ENCODE assay signal across 22 cellular contexts in the genomic region with DNA sequence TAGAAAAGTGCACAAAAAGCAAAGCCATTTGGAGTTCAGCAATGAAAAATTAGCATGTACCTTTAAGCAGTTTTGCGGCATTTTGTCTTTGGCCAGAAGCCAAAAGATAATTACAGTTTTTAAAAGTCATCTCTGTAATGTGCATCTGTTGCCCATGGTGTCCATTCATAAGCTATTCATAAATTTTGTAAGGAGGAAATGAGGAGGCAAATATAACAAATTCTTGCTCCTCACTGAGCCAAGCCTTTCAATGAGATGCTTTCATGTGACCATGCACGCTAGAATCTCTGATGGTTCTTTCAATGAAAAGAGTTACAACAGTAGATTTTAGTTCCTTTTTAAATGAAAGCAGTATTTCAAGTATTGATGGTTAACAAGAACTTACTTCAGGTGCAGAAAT.
DNase-seq lines count a peak whose midpoint lies in the region; ATAC-seq and TF ChIP-seq lines count a peak whose summit lies in the region.
"Had no signal": no experiment of that assay in that cellular context is flagged by ENCODE, and none has a peak within 500 bp of the region (broad histone marks: within the 10 kb centered on the region; RNA-seq: fewer than 3 reads in every experiment).

No MANE protein-coding gene starts in this region.

- H3K4me3 ChIP-seq in fibroblast of the aortic adventitia (ENCODE audit: low read depth, low read length): no peak overlapping the region
- H3K4me3 ChIP-seq: BLaER1 treated with 17β-estradiol and CSF1 and Interleukin-3, amounts not matched to agents 10 nM and 100 nM; esophagus squamous epithelium; GM23248; thyroid gland; vagina had no signal

- no peak for ATAC-seq in SK-N-SH treated with all-trans-retinoic acid at 6 μM for 48 hours
- ATAC-seq: activated T-helper 17 cell treated with anti-CD3 and anti-CD28 coated beads, Interleukin-2, amount 50 U/mL, for 72 hours; left lobe of liver had no signal

- TF ChIP-seq CTCF in fibroblast of the aortic adventitia (IDR thresholded peaks at IDR 0.05; ENCODE audit: insufficient read depth, low read length): no peak

- DNase-seq in COR-L47 (lab: John Stamatoyannopoulos, UW) (peak; percentile 91), NCI-H146 treated with DMSO at 0.1 percent for 48 hours (lab: John Stamatoyannopoulos, UW; ENCODE audit: unreplicated experiment) (peak; percentile 67), NCI-H748 treated with DMSO at 0.1 percent for 48 hours (lab: John Stamatoyannopoulos, UW) (peak; percentile 40), fibroblast of the aortic adventitia (ENCODE audit: low read depth) (peak; percentile 25), NCI-H526 (lab: John Stamatoyannopoulos, UW) (no peak), cerebellar nuclear complex (lab: John Stamatoyannopoulos, UW) (no peak)
- DNase-seq: activated CD4-positive, alpha-beta T cell treated with anti-CD3 and anti-CD28 coated beads for 48 hours; activated naive CD4-positive, alpha-beta T cell treated with anti-CD3 and anti-CD28 coated beads, Interleukin-2, amount 50 U/mL, for 16 hours; amniotic stem cell; Caco-2; esophagus squamous epithelium; glutamatergic neuron; GM23248; NCI-H2107; NCI-H82; stimulated activated CD4-positive, alpha-beta T cell treated with anti-CD3 and anti-CD28 coated beads, Interleukin-4, amount 100 ng/mL, for 24 hours; thyroid gland had no signal

TF ChIP-seq in SK-N-SH treated with all-trans-retinoic acid at 6 μM for 48 hours, 23 proteins besides CTCF, POLR2A, EP300 and RAD21:
- TF ChIP-seq ISL1 (CRISPR knock-in tag; IDR thresholded peaks at IDR 0.05) (no peak), ZNF565 (CRISPR knock-in tag; conservative IDR thresholded peaks at IDR 0.05; ENCODE audit: low read depth) (no peak), ZFP30 (CRISPR knock-in tag; IDR thresholded peaks at IDR 0.05) (no peak), CSDC2 (CRISPR knock-in tag; IDR thresholded peaks at IDR 0.05) (no peak), GLIS3 (CRISPR knock-in tag; IDR thresholded peaks at IDR 0.05) (no peak), ZC3H10 (CRISPR knock-in tag; IDR thresholded peaks at IDR 0.05) (no peak), PPARA (CRISPR knock-in tag; IDR thresholded peaks at IDR 0.05; ENCODE audit: borderline replicate concordance) (no peak), TOX (CRISPR knock-in tag; IDR thresholded peaks at IDR 0.05; ENCODE audit: borderline replicate concordance) (no peak), ZNF70 (CRISPR knock-in tag; IDR thresholded peaks at IDR 0.05) (no peak), TCF4 (CRISPR knock-in tag; IDR thresholded peaks at IDR 0.05; ENCODE audit: borderline replicate concordance) (no peak)
- TF ChIP-seq, protein P1, sequence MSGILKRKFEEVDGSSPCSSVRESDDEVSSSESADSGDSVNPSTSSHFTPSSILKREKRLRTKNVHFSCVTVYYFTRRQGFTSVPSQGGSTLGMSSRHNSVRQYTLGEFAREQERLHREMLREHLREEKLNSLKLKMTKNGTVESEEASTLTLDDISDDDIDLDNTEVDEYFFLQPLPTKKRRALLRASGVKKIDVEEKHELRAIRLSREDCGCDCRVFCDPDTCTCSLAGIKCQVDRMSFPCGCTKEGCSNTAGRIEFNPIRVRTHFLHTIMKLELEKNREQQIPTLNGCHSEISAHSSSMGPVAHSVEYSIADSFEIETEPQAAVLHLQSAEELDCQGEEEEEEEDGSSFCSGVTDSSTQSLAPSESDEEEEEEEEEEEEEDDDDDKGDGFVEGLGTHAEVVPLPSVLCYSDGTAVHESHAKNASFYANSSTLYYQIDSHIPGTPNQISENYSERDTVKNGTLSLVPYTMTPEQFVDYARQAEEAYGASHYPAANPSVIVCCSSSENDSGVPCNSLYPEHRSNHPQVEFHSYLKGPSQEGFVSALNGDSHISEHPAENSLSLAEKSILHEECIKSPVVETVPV (CRISPR knock-in tag; IDR thresholded peaks at IDR 0.05): no peak
- TF ChIP-seq, protein P2, sequence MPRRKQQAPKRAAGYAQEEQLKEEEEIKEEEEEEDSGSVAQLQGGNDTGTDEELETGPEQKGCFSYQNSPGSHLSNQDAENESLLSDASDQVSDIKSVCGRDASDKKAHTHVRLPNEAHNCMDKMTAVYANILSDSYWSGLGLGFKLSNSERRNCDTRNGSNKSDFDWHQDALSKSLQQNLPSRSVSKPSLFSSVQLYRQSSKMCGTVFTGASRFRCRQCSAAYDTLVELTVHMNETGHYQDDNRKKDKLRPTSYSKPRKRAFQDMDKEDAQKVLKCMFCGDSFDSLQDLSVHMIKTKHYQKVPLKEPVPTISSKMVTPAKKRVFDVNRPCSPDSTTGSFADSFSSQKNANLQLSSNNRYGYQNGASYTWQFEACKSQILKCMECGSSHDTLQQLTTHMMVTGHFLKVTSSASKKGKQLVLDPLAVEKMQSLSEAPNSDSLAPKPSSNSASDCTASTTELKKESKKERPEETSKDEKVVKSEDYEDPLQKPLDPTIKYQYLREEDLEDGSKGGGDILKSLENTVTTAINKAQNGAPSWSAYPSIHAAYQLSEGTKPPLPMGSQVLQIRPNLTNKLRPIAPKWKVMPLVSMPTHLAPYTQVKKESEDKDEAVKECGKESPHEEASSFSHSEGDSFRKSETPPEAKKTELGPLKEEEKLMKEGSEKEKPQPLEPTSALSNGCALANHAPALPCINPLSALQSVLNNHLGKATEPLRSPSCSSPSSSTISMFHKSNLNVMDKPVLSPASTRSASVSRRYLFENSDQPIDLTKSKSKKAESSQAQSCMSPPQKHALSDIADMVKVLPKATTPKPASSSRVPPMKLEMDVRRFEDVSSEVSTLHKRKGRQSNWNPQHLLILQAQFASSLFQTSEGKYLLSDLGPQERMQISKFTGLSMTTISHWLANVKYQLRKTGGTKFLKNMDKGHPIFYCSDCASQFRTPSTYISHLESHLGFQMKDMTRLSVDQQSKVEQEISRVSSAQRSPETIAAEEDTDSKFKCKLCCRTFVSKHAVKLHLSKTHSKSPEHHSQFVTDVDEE (CRISPR knock-in tag; IDR thresholded peaks at IDR 0.05): no peak
- TF ChIP-seq, protein P3, sequence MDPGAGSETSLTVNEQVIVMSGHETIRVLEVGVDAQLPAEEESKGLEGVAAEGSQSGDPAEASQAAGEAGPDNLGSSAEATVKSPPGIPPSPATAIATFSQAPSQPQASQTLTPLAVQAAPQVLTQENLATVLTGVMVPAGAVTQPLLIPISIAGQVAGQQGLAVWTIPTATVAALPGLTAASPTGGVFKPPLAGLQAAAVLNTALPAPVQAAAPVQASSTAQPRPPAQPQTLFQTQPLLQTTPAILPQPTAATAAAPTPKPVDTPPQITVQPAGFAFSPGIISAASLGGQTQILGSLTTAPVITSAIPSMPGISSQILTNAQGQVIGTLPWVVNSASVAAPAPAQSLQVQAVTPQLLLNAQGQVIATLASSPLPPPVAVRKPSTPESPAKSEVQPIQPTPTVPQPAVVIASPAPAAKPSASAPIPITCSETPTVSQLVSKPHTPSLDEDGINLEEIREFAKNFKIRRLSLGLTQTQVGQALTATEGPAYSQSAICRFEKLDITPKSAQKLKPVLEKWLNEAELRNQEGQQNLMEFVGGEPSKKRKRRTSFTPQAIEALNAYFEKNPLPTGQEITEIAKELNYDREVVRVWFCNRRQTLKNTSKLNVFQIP (CRISPR knock-in tag; IDR thresholded peaks at IDR 0.05; ENCODE audit: borderline replicate concordance, low read depth): no peak

Comparison
In these comparisons a context has a peak if more than half of its experiments do, and no peak if none do; other contexts are left out.
1. DNase-seq: peak in COR-L47 (single experiment), NCI-H146 treated with DMSO at 0.1 percent for 48 hours (single experiment), NCI-H748 treated with DMSO at 0.1 percent for 48 hours (single experiment) and fibroblast of the aortic adventitia (single experiment); none in NCI-H526 (0 of 2) and cerebellar nuclear complex (0 of 2).